ENCODE assay signal across 2 cellular contexts in genomic region chr2:9558948-9559381, GRCh38.
TF ChIP-seq lines count a peak whose summit lies in the region.

No MANE protein-coding gene starts in this region.

TF ChIP-seq in SK-N-SH, 30 proteins besides CTCF, POLR2A, EP300 and RAD21 (continued from another document):
- no peak for TF ChIP-seq IRF3 (IDR thresholded peaks at IDR 0.05; ENCODE audit: low read depth, low read length)

TF ChIP-seq in SK-N-SH treated with all-trans-retinoic acid at 6 μM for 48 hours, 23 proteins besides CTCF, POLR2A, EP300 and RAD21 (continued from another document):
- TF ChIP-seq PATZ1 (CRISPR knock-in tag; IDR thresholded peaks at IDR 0.05; ENCODE audit: borderline replicate concordance) (no peak), POU6F1 (CRISPR knock-in tag; IDR thresholded peaks at IDR 0.05; ENCODE audit: borderline replicate concordance, low read depth) (no peak), GLIS3 (CRISPR knock-in tag; IDR thresholded peaks at IDR 0.05) (no peak), TOX (CRISPR knock-in tag; IDR thresholded peaks at IDR 0.05; ENCODE audit: borderline replicate concordance) (no peak), CREB5 (CRISPR knock-in tag; IDR thresholded peaks at IDR 0.05; ENCODE audit: low read depth) (no peak), ZNF565 (CRISPR knock-in tag; conservative IDR thresholded peaks at IDR 0.05; ENCODE audit: low read depth) (no peak)
